Comparison of ENCODE assay signal across 13 cellular contexts in genomic region chr18:23306842-23307241, GRCh38.
DNase-seq lines count a peak whose midpoint lies in the region; ATAC-seq and TF ChIP-seq lines count a peak whose summit lies in the region.
"Had no signal": no experiment of that assay in that cellular context is flagged by ENCODE, and none has a peak within 500 bp of the region (broad histone marks: within the 10 kb centered on the region; RNA-seq: fewer than 3 reads in every experiment).

No MANE protein-coding gene starts in this region.

- peaks cover 1% of the 10 kb centered on the region for H3K36me3 Mint-ChIP-seq in central memory CD8-positive, alpha-beta T cell (ENCODE audit: insufficient read depth)
- H3K36me3 Mint-ChIP-seq: IgD-negative memory B cell had no signal

- TF ChIP-seq CTCF in GM10248 (IDR thresholded peaks at IDR 0.05; ENCODE audit: control extremely low read depth, extremely low read depth, low read depth, missing control alignments) (no peak), ovary (IDR thresholded peaks at IDR 0.05) (no peak)

- CTCF ChIA-PET in GM10248 (lab: Yijun Ruan, JAX): interaction anchor here (1.7 kb wide), 1 partner anchor 13 kb away, joined by 5 read pairs; no protein-coding TSS in a partner anchor

- H3K27me3 Mint-ChIP-seq in central memory CD8-positive, alpha-beta T cell: no peaks in the 10 kb centered on the region
- H3K27me3 Mint-ChIP-seq: CD4-positive, alpha-beta T cell; IgD-negative memory B cell had no signal

- WGBS in ovary, 3 donors: 40 to 48% (median 47%) methylated on average over 6 of the region's 6 CpGs

- H3K4me3 ChIP-seq in ovary: no peak overlapping the region

- peaks cover 25% of the 10 kb centered on the region for H3K4me1 Mint-ChIP-seq in central memory CD8-positive, alpha-beta T cell

- H3K27ac Mint-ChIP-seq in central memory CD8-positive, alpha-beta T cell (ENCODE audit: low read depth): peak overlapping the region; percentile 88
- H3K27ac Mint-ChIP-seq: CD4-positive, alpha-beta T cell; IgD-negative memory B cell had no signal

- peaks cover 2% of the 10 kb centered on the region for H3K4me1 ChIP-seq in ovary (ENCODE audit: insufficient read depth)

- DNase-seq in GM10248 (ENCODE audit: extremely low spot score) (peak; percentile 70), C1 segment of cervical spinal cord (lab: John Stamatoyannopoulos, UW) (no peak), NCI-H2171 treated with DMSO at 0.1 percent for 48 hours (lab: John Stamatoyannopoulos, UW) (no peak), ovary (no peak), COLO829 (ENCODE audit: low spot score) (no peak)
- peak; percentile 20 to 63 for DNase-seq in central memory CD8-positive, alpha-beta T cell (ENCODE audit: low spot score in 2 of 2)
- DNase-seq: CD4-positive, alpha-beta T cell; NCI-H510A had no signal

- no peaks in the 10 kb centered on the region for H3K36me3 ChIP-seq in ovary

- POLR2A ChIA-PET in GM10248 (lab: Yijun Ruan, JAX): no interaction called here

- TF ChIP-seq EP300 in ovary (IDR thresholded peaks at IDR 0.05): no peak

- H3K9me3 ChIP-seq in ovary: no peaks in the 10 kb centered on the region

- H3K27ac ChIP-seq in ovary: no peak overlapping the region

- H3K9me3 Mint-ChIP-seq in central memory CD8-positive, alpha-beta T cell: no peaks in the 10 kb centered on the region
- H3K9me3 Mint-ChIP-seq: activated naive CD4-positive, alpha-beta T cell treated with anti-CD3 and anti-CD28 coated beads, Interleukin-2, amount 50 U/mL, for 72 hours; CD4-positive, alpha-beta T cell; IgD-negative memory B cell; T-helper 1 cell treated with Interleukin-12 subunit alpha and Interleukin-12 subunit beta and Interleukin-4 antibody, amounts not matched to agents 30 μg/mL and 1 μg/mL, for 36 hours had no signal

- H3K27me3 ChIP-seq in ovary: no peaks in the 10 kb centered on the region

- intact Hi-C loops in ovary (cut with DNase I): no loop called here

- peak overlapping the region; percentile 58 for H3K4me3 Mint-ChIP-seq in central memory CD8-positive, alpha-beta T cell
- H3K4me3 Mint-ChIP-seq: CD4-positive, alpha-beta T cell had no signal

- ATAC-seq in GM19351 (IDR thresholded peaks at IDR 0.05; ENCODE audit: unreplicated experiment): peak; percentile 98
- peak; percentile 64 for ATAC-seq in HG03045 (IDR thresholded peaks at IDR 0.05; ENCODE audit: unreplicated experiment)
- ATAC-seq in central memory CD8-positive, alpha-beta T cell (replicated peaks; ENCODE audit: extremely low read depth, poor library complexity, severe bottlenecking): peak; percentile 99

- no peak for TF ChIP-seq POLR2A in ovary (IDR thresholded peaks at IDR 0.05)

Comparison
In these comparisons a context has a peak if more than half of its experiments do, and no peak if none do; other contexts are left out.
1. DNase-seq: peak in GM10248 (single experiment) and central memory CD8-positive, alpha-beta T cell (2 of 2); none in C1 segment of cervical spinal cord (0 of 14), NCI-H2171 treated with DMSO at 0.1 percent for 48 hours (single experiment), ovary (0 of 5) and COLO829 (single experiment).
2. Peak in every context shown above with its lines, with median percentiles within 50 percentile points of each other: ATAC-seq.